19 cellular contexts compared by ENCODE assay signal in genomic region chr9:128288273-128289004, GRCh38. TPM values are rescaled to one million over a fixed set of nuclear protein-coding genes. Genes with fewer than 3 reads are reported as not detected.
DNase-seq lines count a peak whose midpoint lies in the region; ATAC-seq and TF ChIP-seq lines count a peak whose summit lies in the region.
"Had no signal": no experiment of that assay in that cellular context is flagged by ENCODE, and none has a peak within 500 bp of the region (broad histone marks: within the 10 kb centered on the region; RNA-seq: fewer than 3 reads in every experiment).

No MANE protein-coding gene starts in this region.

- no peak overlapping the region for H2BK15ac ChIP-seq in H9 (ENCODE audit: low read depth, low read length)

- no peak overlapping the region for H3K4ac ChIP-seq in H9 (ENCODE audit: low read depth, low read length)

- H3K27me3 ChIP-seq in H9 (ENCODE audit: insufficient read depth, low read length) (no peaks in the 10 kb centered on the region), Caco-2 (replicated peaks; ENCODE audit: control insufficient read depth, insufficient read depth, low read length) (no peaks in the 10 kb centered on the region)

- no peaks in the 10 kb centered on the region for H3K9me3 ChIP-seq in H9 (ENCODE audit: control insufficient read depth, low read depth, low read length)
- no peaks in the 10 kb centered on the region for H3K9me3 ChIP-seq in Caco-2

- no peak overlapping the region for H4K5ac ChIP-seq in H9 (ENCODE audit: insufficient read length, low read depth, low read length)

- no peak overlapping the region for H2BK12ac ChIP-seq in H9 (ENCODE audit: insufficient read length, low read depth, low read length)

- H3K27me3 Mint-ChIP-seq in H9 (ENCODE audit: low read depth) = no peaks in the 10 kb centered on the region; the same call in 1 of the 2 replicates
- no peaks in the 10 kb centered on the region for H3K27me3 Mint-ChIP-seq in WTC11 (ENCODE audit: low read depth)
- no peaks in the 10 kb centered on the region for H3K27me3 Mint-ChIP-seq in activated CD4-positive, alpha-beta memory T cell treated with anti-CD3 and anti-CD28 coated beads, Interleukin-2, amount 10 ng/mL, durations not matched to agents 7 days and 5 days
- no peaks in the 10 kb centered on the region for H3K27me3 Mint-ChIP-seq in Caco-2 (ENCODE audit: insufficient read depth, unreplicated experiment)
- H3K27me3 Mint-ChIP-seq: B cell had no signal

- DNase-seq in H9 = no peak
- DNase-seq in WTC11 (ENCODE audit: low spot score) = no peak
- no peak for DNase-seq in omental fat pad (ENCODE audit: low spot score)
- no peak for DNase-seq in activated CD4-positive, alpha-beta memory T cell treated with anti-CD3 and anti-CD28 coated beads, Interleukin-2, amount 10 ng/mL, durations not matched to agents 7 days and 5 days
- DNase-seq in Caco-2 = no peak
- no peak for DNase-seq in NCI-H146 treated with DMSO at 0.1 percent for 48 hours (lab: John Stamatoyannopoulos, UW; ENCODE audit: unreplicated experiment)
- DNase-seq: Calu3; CD8-positive, alpha-beta T cell; DMS79 treated with DMSO at 0.1 percent for 48 hours; H7; MM.1S; NCI-H1694 treated with DMSO at 0.1 percent for 48 hours; NCI-H2081; SHP77 treated with DMSO at 0.1 percent for 48 hours; T-helper 1 cell had no signal

- CTCF ChIA-PET in WTC11 (lab: Charles Lee) (interaction anchor here (1.1 to 1.6 kb wide), 2 partner anchors 12 to 53 kb away, joined by 3 read pairs; partner anchors contain the start of genes GOLGA2 and SWI5), Caco-2 (lab: Charles Lee) (interaction anchor here (0.6 to 0.9 kb wide), 2 partner anchors 38 to 83 kb away, joined by 3 to 4 read pairs; partner anchors contain the start of gene URM1)
- CTCF ChIA-PET in activated CD4-positive, alpha-beta memory T cell treated with anti-CD3 and anti-CD28 coated beads, Interleukin-2, amount 10 ng/mL, durations not matched to agents 7 days and 5 days (lab: Charles Lee) = interaction anchor here (0.9 kb wide), 1 partner anchor 53 kb away, joined by 4 read pairs; no protein-coding TSS in a partner anchor

- H2AFZ ChIP-seq in H9 (ENCODE audit: low read length) = no peak overlapping the region

- H3K79me2 ChIP-seq in H9 (ENCODE audit: insufficient read depth, low read length) = 0 out of 2 replicates have a peak, but pooled peaks cover 1% of the 10 kb centered on the region

- TF ChIP-seq CTCF in H9 (conservative IDR thresholded peaks at IDR 0.05) (no peak), WTC11 (IDR thresholded peaks at IDR 0.05) (no peak), omental fat pad (IDR thresholded peaks at IDR 0.05) (no peak), Caco-2 (IDR thresholded peaks at IDR 0.05; ENCODE audit: insufficient read depth in 1 of 2, low read depth in 1 of 2, low read length in 1 of 2, severe bottlenecking in 1 of 2, unreplicated experiment in 1 of 2) (no peak)

- H3K23ac ChIP-seq in H9 (ENCODE audit: insufficient read length, low read depth, low read length) = no peak overlapping the region

- H3K14ac ChIP-seq in H9 (ENCODE audit: insufficient read depth, low read length) = no peak overlapping the region

- H2BK5ac ChIP-seq in H9 (ENCODE audit: insufficient read length, low read length) = no peak overlapping the region

- H3T11ph ChIP-seq in H9 (ENCODE audit: low read length) = no peak overlapping the region

- no TSS peak for BruUV-seq in Caco-2 (replicated peaks; lab: Mats Ljungman, UMichigan)

- H4K20me1 ChIP-seq in H9 (ENCODE audit: control insufficient read depth, insufficient read depth, insufficient read length) = no peaks in the 10 kb centered on the region

- H3K36me3 ChIP-seq in Caco-2 (ENCODE audit: control insufficient read depth, insufficient read depth, low read length) = no peaks in the 10 kb centered on the region

- no CpG with 5 or more reads among the region's 11 CpGs for WGBS in H9 (ENCODE audit: extremely low coverage, insufficient read length, low lambda C conversion rate)

- H3K9ac ChIP-seq in H9 (ENCODE audit: extremely low read depth, insufficient read length, low read length) = no peak overlapping the region
- H3K9ac ChIP-seq: KMS-11 had no signal

- H3K27ac ChIP-seq in H9 (ENCODE audit: insufficient read length, low read depth, low read length) = no peak overlapping the region
- H3K27ac ChIP-seq: C4-2B, KMS-11 had no signal

- no peaks in the 10 kb centered on the region for H3K9me3 Mint-ChIP-seq in H9
- no peaks in the 10 kb centered on the region for H3K9me3 Mint-ChIP-seq in WTC11
- H3K9me3 Mint-ChIP-seq in activated CD4-positive, alpha-beta memory T cell treated with anti-CD3 and anti-CD28 coated beads, Interleukin-2, amount 10 ng/mL, durations not matched to agents 7 days and 5 days = no peaks in the 10 kb centered on the region
- H3K9me3 Mint-ChIP-seq in Caco-2 (ENCODE audit: unreplicated experiment) = no peaks in the 10 kb centered on the region
- H3K9me3 Mint-ChIP-seq: CD8-positive, alpha-beta T cell had no signal

- no peak overlapping the region for H3K4me3 Mint-ChIP-seq in H9
- no peak overlapping the region for H3K4me3 Mint-ChIP-seq in WTC11
- H3K4me3 Mint-ChIP-seq in activated CD4-positive, alpha-beta memory T cell treated with anti-CD3 and anti-CD28 coated beads, Interleukin-2, amount 10 ng/mL, durations not matched to agents 7 days and 5 days = no peak overlapping the region
- no peak overlapping the region for H3K4me3 Mint-ChIP-seq in Caco-2 (ENCODE audit: unreplicated experiment)
- H3K4me3 Mint-ChIP-seq: B cell; CD8-positive, alpha-beta T cell had no signal

- ATAC-seq in WTC11 = no peak
- ATAC-seq in omental fat pad (ENCODE audit: low FRiP score) = peak; percentile 34
- no peak for ATAC-seq in HG03095 (IDR thresholded peaks at IDR 0.05; ENCODE audit: unreplicated experiment)
- ATAC-seq: CD8-positive, alpha-beta T cell had no signal

- no peaks in the 10 kb centered on the region for H3K23me2 ChIP-seq in H9 (ENCODE audit: insufficient read length, low read depth, low read length, poor library complexity, severe bottlenecking)

- POLR2A ChIA-PET in WTC11 (lab: Charles Lee) (no interaction called here), Caco-2 (lab: Charles Lee) (no interaction called here)
- POLR2A ChIA-PET in activated CD4-positive, alpha-beta memory T cell treated with anti-CD3 and anti-CD28 coated beads, Interleukin-2, amount 10 ng/mL, durations not matched to agents 7 days and 5 days (lab: Charles Lee) = interaction anchor here (1.3 kb wide), 1 partner anchor 13 kb away, joined by 4 read pairs; the partner anchor contains the start of genes GOLGA2 and SWI5

- H3K36me3 Mint-ChIP-seq in H9 (ENCODE audit: insufficient read depth in 1 of 3, low read depth in 3 of 3) (peaks cover 6 to 20% (median 12%) of the 10 kb centered on the region in 3 experiments; a peak in 6 of 7 replicates), WTC11 (peaks cover 11% of the 10 kb centered on the region), Caco-2 (ENCODE audit: insufficient read depth, unreplicated experiment) (peaks cover 13% of the 10 kb centered on the region)
- H3K36me3 Mint-ChIP-seq in activated CD4-positive, alpha-beta memory T cell treated with anti-CD3 and anti-CD28 coated beads, Interleukin-2, amount 10 ng/mL, durations not matched to agents 7 days and 5 days (ENCODE audit: low read depth) = no peaks in the 10 kb centered on the region

- no peak overlapping the region for H3K18ac ChIP-seq in H9 (ENCODE audit: insufficient read length, low read depth, low read length)

- no peak overlapping the region for H2BK20ac ChIP-seq in H9 (ENCODE audit: low read depth, low read length, poor library complexity, severe bottlenecking)

- intact Hi-C loops in Caco-2 (cut with micrococcal nuclease; ENCODE audit: unreplicated experiment) = no loop called here

- H4K8ac ChIP-seq in H9 (replicated peaks; ENCODE audit: insufficient read length, low read depth, low read length) = no peak overlapping the region

- H3K27ac Mint-ChIP-seq in H9 (peak overlapping the region in 2 of 3 experiments; percentile 45 to 80; a peak in 2 of 7 replicates), WTC11 (0 out of 2 replicates have a peak overlapping the region, but pooled peaks have one; percentile 53), Caco-2 (ENCODE audit: unreplicated experiment) (no peak overlapping the region)
- H3K27ac Mint-ChIP-seq in activated CD4-positive, alpha-beta memory T cell treated with anti-CD3 and anti-CD28 coated beads, Interleukin-2, amount 10 ng/mL, durations not matched to agents 7 days and 5 days = no peak overlapping the region
- H3K27ac Mint-ChIP-seq: B cell; CD8-positive, alpha-beta T cell had no signal

- no peak overlapping the region for H3K4me3 ChIP-seq in Caco-2 (ENCODE audit: low read depth, low read length)

- H3K4me1 Mint-ChIP-seq in H9 (no peaks in the 10 kb centered on the region), WTC11 (no peaks in the 10 kb centered on the region), Caco-2 (ENCODE audit: low read depth, unreplicated experiment) (no peaks in the 10 kb centered on the region)
- no peaks in the 10 kb centered on the region for H3K4me1 Mint-ChIP-seq in activated CD4-positive, alpha-beta memory T cell treated with anti-CD3 and anti-CD28 coated beads, Interleukin-2, amount 10 ng/mL, durations not matched to agents 7 days and 5 days

- H3K56ac ChIP-seq in H9 (ENCODE audit: insufficient read length, low read depth, low read length) = no peak overlapping the region

- no peak overlapping the region for H3K4me2 ChIP-seq in H9 (ENCODE audit: insufficient read depth, insufficient read length, low read length)
- H3K4me2 ChIP-seq: KMS-11 had no signal

- no peak overlapping the region for H2AK5ac ChIP-seq in H9 (ENCODE audit: insufficient read length, low read length)

- no peak overlapping the region for H4K91ac ChIP-seq in H9 (ENCODE audit: insufficient read length, low read depth, low read length)

- no peak overlapping the region for H2BK120ac ChIP-seq in H9 (ENCODE audit: low read depth, low read length, poor library complexity, severe bottlenecking)

- H3K79me1 ChIP-seq in H9 (ENCODE audit: insufficient read depth, low read depth, low read length, poor library complexity, severe bottlenecking) = no peaks in the 10 kb centered on the region

- no peaks in the 10 kb centered on the region for H3K4me1 ChIP-seq in H9 (ENCODE audit: insufficient read depth, low read length)
- no peaks in the 10 kb centered on the region for H3K4me1 ChIP-seq in Caco-2

RNA-seq across cellular contexts. Expression of gene SWI5, which starts 12.4 kb away (rescaled TPM):
- total RNA-seq in H9 (2021) = 25.0 and 25.6 TPM in 2 replicates
- 26.2 to 32.0 TPM (median 31.7 TPM) in 3 replicates for total RNA-seq in WTC11 (2021)
- 10 to 100 TPM in 3 of 4 donors, 1 to 10 TPM in 1; 10.0 to 33.3 (median 25.2) TPM for total RNA-seq in omental fat pad
- total RNA-seq in activated CD4-positive, alpha-beta memory T cell treated with anti-CD3 and anti-CD28 coated beads, Interleukin-2, amount 10 ng/mL, durations not matched to agents 7 days and 5 days = 10 to 100 TPM; 11.0 to 11.4 TPM
- total RNA-seq in Caco-2 (2022) = 18.0 and 19.8 TPM in 2 replicates

RNA-seq across cellular contexts. Expression of gene GOLGA2, which starts 12.6 kb away (rescaled TPM):
- total RNA-seq in H9 (2021) (44.2 and 51.0 TPM in 2 replicates), WTC11 (2021) (54.7 to 66.3 TPM (median 58.8 TPM) in 3 replicates), omental fat pad (10 to 100 TPM; 63.0 to 99.8 (median 75.9) TPM), Caco-2 (2022) (97.7 and 102 TPM in 2 replicates)
- 10 to 100 TPM; 48.0 to 52.8 TPM for total RNA-seq in activated CD4-positive, alpha-beta memory T cell treated with anti-CD3 and anti-CD28 coated beads, Interleukin-2, amount 10 ng/mL, durations not matched to agents 7 days and 5 days

RNA-seq across cellular contexts. Expression of gene TRUB2, which starts 33.8 kb away (rescaled TPM):
- 38.3 and 39.8 TPM in 2 replicates for total RNA-seq in H9 (2021)
- total RNA-seq in WTC11 (2021) = 33.1 to 35.0 TPM (median 33.2 TPM) in 3 replicates
- total RNA-seq in omental fat pad = 10 to 100 TPM in 2 of 4 donors, 1 to 10 TPM in 2; 9.1 to 10.3 (median 9.9) TPM
- total RNA-seq in activated CD4-positive, alpha-beta memory T cell treated with anti-CD3 and anti-CD28 coated beads, Interleukin-2, amount 10 ng/mL, durations not matched to agents 7 days and 5 days = 10 to 100 TPM; 16.9 to 18.9 TPM
- total RNA-seq in Caco-2 (2022) = 34.1 and 37.4 TPM in 2 replicates

RNA-seq across cellular contexts. Expression of gene COQ4, which starts 34.2 kb away (rescaled TPM):
- 34.8 and 38.4 TPM in 2 replicates for total RNA-seq in H9 (2021)
- total RNA-seq in WTC11 (2021) = 31.3 to 45.3 TPM (median 33.6 TPM) in 3 replicates
- total RNA-seq in omental fat pad = 10 to 100 TPM; 30.6 to 34.7 (median 32.8) TPM
- 10 to 100 TPM; 27.6 to 28.4 TPM for total RNA-seq in activated CD4-positive, alpha-beta memory T cell treated with anti-CD3 and anti-CD28 coated beads, Interleukin-2, amount 10 ng/mL, durations not matched to agents 7 days and 5 days
- 48.9 and 49.5 TPM in 2 replicates for total RNA-seq in Caco-2 (2022)

RNA-seq across cellular contexts. Expression of gene SLC27A4, which starts 51.9 kb away (rescaled TPM):
- 17.0 and 17.2 TPM in 2 replicates for total RNA-seq in H9 (2021)
- 20.8 to 23.8 TPM (median 21.2 TPM) in 3 replicates for total RNA-seq in WTC11 (2021)
- 10 to 100 TPM; 13.2 to 25.4 (median 16.1) TPM for total RNA-seq in omental fat pad
- total RNA-seq in activated CD4-positive, alpha-beta memory T cell treated with anti-CD3 and anti-CD28 coated beads, Interleukin-2, amount 10 ng/mL, durations not matched to agents 7 days and 5 days = 10 to 100 TPM; 13.6 to 14.0 TPM
- total RNA-seq in Caco-2 (2022) = 21.1 and 22.8 TPM in 2 replicates

Comparison
In these comparisons a context has a peak if more than half of its experiments do, and no peak if none do; other contexts are left out.
1. H3K27ac Mint-ChIP-seq: peak in H9 (2 of 3) and WTC11 (single experiment); none in activated CD4-positive, alpha-beta memory T cell treated with anti-CD3 and anti-CD28 coated beads, Interleukin-2, amount 10 ng/mL, durations not matched to agents 7 days and 5 days (single experiment) and Caco-2 (single experiment).